In genomic region chr3:53195602-53196574, GRCh38 we compare ENCODE assay signal across 7 cellular contexts. TPM values are rescaled to one million over a fixed set of nuclear protein-coding genes. Genes with fewer than 3 reads are reported as not detected.
DNase-seq lines count a peak whose midpoint lies in the region; ATAC-seq and TF ChIP-seq lines count a peak whose summit lies in the region.

No MANE protein-coding gene starts in this region.

- peak; percentile 90 to 94 for TF ChIP-seq RAD21 in liver (IDR thresholded peaks at IDR 0.05)

- H3K27me3 Mint-ChIP-seq in WTC11 (ENCODE audit: low read depth): peaks cover 9% of the 10 kb centered on the region; the same call in 1 of the 2 replicates

- no peak overlapping the region for H3K27ac ChIP-seq in liver (ENCODE audit: low read depth in 1 of 2, low read length in 2 of 2)

- WGBS in liver: 25% methylated on average over 36 of the region's 36 CpGs

- no peak overlapping the region for H3K9ac ChIP-seq in liver (ENCODE audit: low read depth in 1 of 2, low read length in 2 of 2)

- POLR2A ChIA-PET in WTC11 (lab: Charles Lee): interaction anchor here (0.5 to 2.7 kb wide), 4 partner anchors 35 to 88 kb away, joined by 3 to 7 read pairs (median 4); partner anchors contain the start of gene PRKCD

- no peaks in the 10 kb centered on the region for H3K9me3 ChIP-seq in liver (ENCODE audit: control insufficient read depth in 4 of 4, low read length in 3 of 4)

- peaks cover 0 to 4% (median 1%) of the 10 kb centered on the region in 4 donors for H3K4me1 ChIP-seq in liver (ENCODE audit: control insufficient read depth in 4 of 4, insufficient read depth in 4 of 4, low read length in 3 of 4)

- DNase-seq in Kasumi-1 (lab: John Stamatoyannopoulos, UW): peak; percentile 46 to 52
- peak; percentile 80 for DNase-seq in WTC11 (ENCODE audit: low spot score)
- peak; percentile 48 for DNase-seq in central memory CD4-positive, alpha-beta T cell
- peak; percentile 56 for DNase-seq in stimulated activated CD8-positive, alpha-beta memory T cell treated with anti-CD3 and anti-CD28 coated beads, Interleukin-15, amount 100 ng/mL, for 24 hours (ENCODE audit: low read depth)

- peaks cover 3% of the 10 kb centered on the region; the same call in 1 of the 2 replicates for H3K9me3 Mint-ChIP-seq in WTC11

- peaks cover 27% of the 10 kb centered on the region for H3K4me1 Mint-ChIP-seq in WTC11

- H3K4me3 ChIP-seq in liver (ENCODE audit: low read depth in 1 of 3, low read length in 3 of 3): no peak overlapping the region

- no peaks in the 10 kb centered on the region for H3K36me3 ChIP-seq in liver (ENCODE audit: control insufficient read depth in 4 of 4, insufficient read depth in 3 of 4, low read depth in 1 of 4, low read length in 3 of 4)

- H3K27ac Mint-ChIP-seq in WTC11: no peak overlapping the region

- no peaks in the 10 kb centered on the region for H3K36me3 Mint-ChIP-seq in WTC11

- H3K4me3 Mint-ChIP-seq in WTC11: no peak overlapping the region

- peak; percentile 99 for TF ChIP-seq CTCF in GM12874 (IDR thresholded peaks at IDR 0.05; ENCODE audit: insufficient read depth, low read depth, low read length)
- peak; percentile 98 for TF ChIP-seq CTCF in WTC11 (IDR thresholded peaks at IDR 0.05)
- peak; percentile 82 for TF ChIP-seq CTCF in liver (IDR thresholded peaks at IDR 0.05; ENCODE audit: low read depth, low read length, missing input control)

- CTCF ChIA-PET in WTC11 (lab: Charles Lee): interaction anchor here (0.6 to 3.2 kb wide), 30 partner anchors 10 to 350 kb away, joined by 3 to 48 read pairs (median 5); partner anchors contain the start of genes DCP1A, PRKCD and RFT1

- peak; percentile 74 for ATAC-seq in WTC11
- ATAC-seq in HG03457 (IDR thresholded peaks at IDR 0.05; ENCODE audit: unreplicated experiment): no peak

- H3K27me3 ChIP-seq in liver (ENCODE audit: control insufficient read depth in 4 of 4, insufficient read depth in 4 of 4, low read length in 3 of 4): no peaks in the 10 kb centered on the region

TF ChIP-seq in WTC11, 78 proteins besides CTCF, POLR2A, EP300 and RAD21 (continues in another document):
- TF ChIP-seq MYBL2 (CRISPR knock-in tag; IDR thresholded peaks at IDR 0.05) (0 out of 2 replicates have a peak, but pooled peaks have one; percentile 66), ZBTB21 (CRISPR knock-in tag; IDR thresholded peaks at IDR 0.05; ENCODE audit: borderline replicate concordance) (peak; percentile 17; the same call in 1 of the 2 replicates), E2F1 (CRISPR knock-in tag; IDR thresholded peaks at IDR 0.05) (no peak), ATF3 (CRISPR knock-in tag; conservative IDR thresholded peaks at IDR 0.05) (no peak), SP1 (CRISPR knock-in tag; conservative IDR thresholded peaks at IDR 0.05) (peak; percentile 64; the same call in 1 of the 2 replicates), USF1 (CRISPR knock-in tag; IDR thresholded peaks at IDR 0.05) (peak; percentile 33; the same call in 1 of the 2 replicates), SOX15 (CRISPR knock-in tag; IDR thresholded peaks at IDR 0.05) (no peak), ETV6 (CRISPR knock-in tag; IDR thresholded peaks at IDR 0.05) (no peak; the same call in 1 of the 2 replicates), IRF2 (CRISPR knock-in tag; IDR thresholded peaks at IDR 0.05; ENCODE audit: borderline replicate concordance, low read depth) (no peak)

TF ChIP-seq in liver, 16 proteins besides CTCF, POLR2A, EP300 and RAD21:
- TF ChIP-seq FOXA2 (IDR thresholded peaks at IDR 0.05) (no peak), JUND (IDR thresholded peaks at IDR 0.05) (no peak), YY1 (IDR thresholded peaks at IDR 0.05) (no peak), TAF1 (conservative IDR thresholded peaks at IDR 0.05) (no peak), GABPA (IDR thresholded peaks at IDR 0.05 in 1 of 2, conservative IDR thresholded peaks at IDR 0.05 in 1 of 2) (no peak), ZBTB33 (IDR thresholded peaks at IDR 0.05) (no peak), HNF4A (conservative IDR thresholded peaks at IDR 0.05) (no peak), SP1 (IDR thresholded peaks at IDR 0.05) (no peak), FOXA1 (IDR thresholded peaks at IDR 0.05) (no peak), REST (IDR thresholded peaks at IDR 0.05) (no peak), RXRA (IDR thresholded peaks at IDR 0.05) (no peak), NR2F2 (IDR thresholded peaks at IDR 0.05) (no peak), ATF3 (IDR thresholded peaks at IDR 0.05) (no peak), HNF4G (IDR thresholded peaks at IDR 0.05) (no peak), MAX (IDR thresholded peaks at IDR 0.05) (no peak), EGR1 (IDR thresholded peaks at IDR 0.05; ENCODE audit: low read depth in 2 of 2) (no peak)

RNA-seq across cellular contexts. Expression of gene PRKCD, which starts 34.9 kb away (rescaled TPM):
- 16.7 to 19.2 TPM (median 18.0 TPM) in 3 replicates for total RNA-seq in WTC11 (2021)
- total RNA-seq in liver: 1 to 10 TPM; 3.8 to 7.3 TPM
- polyA plus RNA-seq in liver: 1 to 10 TPM; 3.1 TPM

RNA-seq across cellular contexts. Expression of gene TKT, which starts 59.9 kb away (rescaled TPM):
- total RNA-seq in WTC11 (2021): 1,040 to 1,222 TPM (median 1,204 TPM) in 3 replicates
- total RNA-seq in liver: 100 to 1,000 TPM in 1 of 2 donors, 10 to 100 TPM in 1; 79.2 to 202 TPM
- polyA plus RNA-seq in liver: 100 to 1,000 TPM in 1 of 2 donors, 10 to 100 TPM in 1; 18.1 to 178 TPM
